ENCODE assay signal across 9 cellular contexts in genomic region chr5:139474815-139475791, GRCh38. TPM values are rescaled to one million over a fixed set of nuclear protein-coding genes. Genes with fewer than 3 reads are reported as not detected.
A peak's percentile ranks its signal among the peaks of the same experiment; 100 is the strongest.
DNase-seq lines count a peak whose midpoint lies in the region; ATAC-seq and TF ChIP-seq lines count a peak whose summit lies in the region.
"Had no signal": no experiment of that assay in that cellular context is flagged by ENCODE, and none has a peak within 500 bp of the region (broad histone marks: within the 10 kb centered on the region; RNA-seq: fewer than 3 reads in every experiment).

No MANE protein-coding gene starts in this region.

- peaks cover 5% of the 10 kb centered on the region for H3K27me3 Mint-ChIP-seq in dendritic cell treated with granulocyte-macrophage colony-stimulating factor and Interleukin-4, amounts not matched to agents 40 ng/mL and 50 ng/mL, for 4 days
- no peaks in the 10 kb centered on the region for H3K27me3 Mint-ChIP-seq in chondrocyte (ENCODE audit: low read depth)

- in situ Hi-C loops in G401 (cut with HindIII; ENCODE audit: low sequenced_read_pairs) = no loop called here

- no peak overlapping the region for H3K4me3 Mint-ChIP-seq in dendritic cell treated with granulocyte-macrophage colony-stimulating factor and Interleukin-4, amounts not matched to agents 40 ng/mL and 50 ng/mL, for 4 days
- H3K4me3 Mint-ChIP-seq in chondrocyte (ENCODE audit: unreplicated experiment) = no peak overlapping the region

- peak overlapping the region; percentile 4 for H3K27ac Mint-ChIP-seq in dendritic cell treated with granulocyte-macrophage colony-stimulating factor and Interleukin-4, amounts not matched to agents 40 ng/mL and 50 ng/mL, for 4 days
- no peak overlapping the region for H3K27ac Mint-ChIP-seq in chondrocyte (ENCODE audit: unreplicated experiment)

- ATAC-seq in omental fat pad (ENCODE audit: low FRiP score) (peak; percentile 50), GM21367 (IDR thresholded peaks at IDR 0.05; ENCODE audit: unreplicated experiment) (no peak)

- intact Hi-C loops in dendritic cell treated with granulocyte-macrophage colony-stimulating factor and Interleukin-4, amounts not matched to agents 40 ng/mL and 50 ng/mL, for 4 days (cut with micrococcal nuclease) = loop anchor here (5.0 kb wide), 1 partner anchor 37 kb away; no protein-coding TSS in a partner anchor

- DNase-seq in G401 (ENCODE audit: low spot score) = peak; percentile 56
- peak; percentile 95 for DNase-seq in NCI-H69 (lab: John Stamatoyannopoulos, UW)
- no peak for DNase-seq in omental fat pad (ENCODE audit: low spot score)
- DNase-seq in ureter (ENCODE audit: low spot score) = no peak
- no peak for DNase-seq in H4 (ENCODE audit: low spot score)
- DNase-seq in chondrocyte (ENCODE audit: low spot score) = no peak

- H3K9me3 Mint-ChIP-seq in dendritic cell treated with granulocyte-macrophage colony-stimulating factor and Interleukin-4, amounts not matched to agents 40 ng/mL and 50 ng/mL, for 4 days = no peaks in the 10 kb centered on the region
- H3K9me3 Mint-ChIP-seq in chondrocyte (ENCODE audit: low read depth) = no peaks in the 10 kb centered on the region

- peaks cover 30% of the 10 kb centered on the region for H3K36me3 Mint-ChIP-seq in dendritic cell treated with granulocyte-macrophage colony-stimulating factor and Interleukin-4, amounts not matched to agents 40 ng/mL and 50 ng/mL, for 4 days (ENCODE audit: low read depth)
- H3K36me3 Mint-ChIP-seq in chondrocyte (ENCODE audit: low read depth) = peaks cover 17% of the 10 kb centered on the region

- peaks cover 66% of the 10 kb centered on the region for H3K4me1 Mint-ChIP-seq in dendritic cell treated with granulocyte-macrophage colony-stimulating factor and Interleukin-4, amounts not matched to agents 40 ng/mL and 50 ng/mL, for 4 days (ENCODE audit: low read depth)
- peaks cover 16% of the 10 kb centered on the region for H3K4me1 Mint-ChIP-seq in chondrocyte (ENCODE audit: low read depth)

- TF ChIP-seq CTCF in omental fat pad (IDR thresholded peaks at IDR 0.05) (no peak), chondrocyte (IDR thresholded peaks at IDR 0.05) (no peak)

RNA-seq across cellular contexts. Expression of gene SMIM33, which starts 4.3 kb away (rescaled TPM):
- not detected in 2 replicates for total RNA-seq in G401 (2014; rRNA removed; shearing (Covaris generic))
- total RNA-seq in omental fat pad (not detected), ureter (not detected), chondrocyte (not detected in 3 replicates)
- total RNA-seq in H4 (2014; rRNA removed; shearing (Covaris generic)) = not detected in 2 replicates
- total RNA-seq: subcutaneous adipose tissue had no signal

RNA-seq across cellular contexts. Expression of gene STING1, which starts 7.5 kb away (rescaled TPM):
- total RNA-seq in G401 (2014; rRNA removed; shearing (Covaris generic)) = 23.1 and 49.2 TPM in 2 replicates
- total RNA-seq in omental fat pad = 10 to 100 TPM; 32.8 to 93.3 (median 48.7) TPM
- 71.5 TPM for total RNA-seq in ureter
- total RNA-seq in H4 (2014; rRNA removed; shearing (Covaris generic)) = 14.2 and 15.6 TPM in 2 replicates
- total RNA-seq in chondrocyte = 26.6 to 59.2 TPM (median 58.4 TPM) in 3 replicates

RNA-seq across cellular contexts. Expression of gene ECSCR, which starts 12.6 kb away (rescaled TPM):
- total RNA-seq in G401 (2014; rRNA removed; shearing (Covaris generic)) = 2.0 and 6.3 TPM in 2 replicates
- 10 to 100 TPM; 17.9 to 57.4 (median 35.9) TPM for total RNA-seq in omental fat pad
- total RNA-seq in ureter = 31.1 TPM
- total RNA-seq in H4 (2014; rRNA removed; shearing (Covaris generic)) = 0.10 TPM in 1 of 2 replicates, not detected in the other
- 0.62 TPM in 1 of 3 replicates, not detected in the others for total RNA-seq in chondrocyte

RNA-seq across cellular contexts. Expression of gene DNAJC18, which starts 35.8 kb away (rescaled TPM):
- 4.1 and 18.8 TPM in 2 replicates for total RNA-seq in G401 (2014; rRNA removed; shearing (Covaris generic))
- 1 to 10 TPM; 6.1 to 7.4 (median 6.5) TPM for total RNA-seq in omental fat pad
- total RNA-seq in ureter = 10.3 TPM
- 4.5 and 22.9 TPM in 2 replicates for total RNA-seq in H4 (2014; rRNA removed; shearing (Covaris generic))
- total RNA-seq in chondrocyte = 17.4 to 27.0 TPM (median 25.6 TPM) in 3 replicates

Comparison
In these comparisons a context has a peak if more than half of its experiments do, and no peak if none do; other contexts are left out.
1. DNase-seq: peak in G401 (single experiment) and NCI-H69 (single experiment); none in omental fat pad (single experiment), ureter (single experiment), H4 (single experiment) and chondrocyte (single experiment).